In genomic region chr11:96869207-96869606, GRCh38 we compare ENCODE assay signal across 2 cellular contexts.
TF ChIP-seq lines count a peak whose summit lies in the region.

No MANE protein-coding gene starts in this region.

TF ChIP-seq in liver, 16 proteins besides CTCF, POLR2A, EP300 and RAD21:
- no peak for TF ChIP-seq EGR1 (IDR thresholded peaks at IDR 0.05; ENCODE audit: low read depth in 2 of 2)
- TF ChIP-seq HNF4A (conservative IDR thresholded peaks at IDR 0.05) = peak; percentile 48 to 77
- TF ChIP-seq TAF1 (conservative IDR thresholded peaks at IDR 0.05) = no peak
- TF ChIP-seq REST (IDR thresholded peaks at IDR 0.05) = peak; percentile 18
- peak; percentile 14 for TF ChIP-seq SP1 (IDR thresholded peaks at IDR 0.05)
- TF ChIP-seq RXRA (IDR thresholded peaks at IDR 0.05) = peak in 1 of 2 donors; percentile 47
- TF ChIP-seq FOXA2 (IDR thresholded peaks at IDR 0.05) = no peak
- TF ChIP-seq GABPA (IDR thresholded peaks at IDR 0.05 in 1 of 2, conservative IDR thresholded peaks at IDR 0.05 in 1 of 2) = no peak
- TF ChIP-seq YY1 (IDR thresholded peaks at IDR 0.05) = peak; percentile 27

TF ChIP-seq in HepG2, 621 proteins besides CTCF, POLR2A, EP300 and RAD21:
- TF ChIP-seq ATF3 (CRISPR knock-in tag; IDR thresholded peaks at IDR 0.05) (no peak), DRAP1 (CRISPR knock-in tag; IDR thresholded peaks at IDR 0.05) (no peak)
